23 cellular contexts compared by ENCODE assay signal in the genomic region with DNA sequence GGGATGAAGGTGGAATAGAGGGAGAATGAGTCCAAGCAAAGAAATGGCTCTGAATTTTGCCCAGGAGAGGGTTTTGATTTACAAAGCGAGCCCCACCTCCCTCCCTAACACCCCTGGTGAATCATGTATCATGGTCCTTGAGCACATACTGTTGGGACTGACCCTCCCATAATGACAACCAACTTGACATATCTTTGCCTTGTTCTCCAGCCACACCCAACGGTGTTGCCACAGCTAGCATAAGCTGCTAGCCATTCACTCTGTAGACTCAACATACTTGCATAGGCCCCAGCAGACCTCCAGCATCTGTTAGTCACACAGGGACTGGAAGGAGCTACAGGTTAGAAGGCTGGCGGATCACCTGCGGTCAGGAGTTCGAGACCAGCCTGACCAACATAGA.
DNase-seq lines count a peak whose midpoint lies in the region; ATAC-seq and TF ChIP-seq lines count a peak whose summit lies in the region.
"Had no signal": no experiment of that assay in that cellular context is flagged by ENCODE, and none has a peak within 500 bp of the region (broad histone marks: within the 10 kb centered on the region; RNA-seq: fewer than 3 reads in every experiment).

No MANE protein-coding gene starts in this region.

- TF ChIP-seq CTCF in epithelial cell of esophagus (IDR thresholded peaks at IDR 0.05; ENCODE audit: insufficient read depth, low read depth, low read length, missing control alignments) = no peak
- TF ChIP-seq CTCF in left lung (IDR thresholded peaks at IDR 0.05) = no peak
- TF ChIP-seq CTCF in endodermal cell (conservative IDR thresholded peaks at IDR 0.05) = no peak

- no peak overlapping the region for H3K9ac ChIP-seq in endodermal cell (ENCODE audit: extremely low read depth, low read length, poor library complexity, severe bottlenecking)
- H3K9ac ChIP-seq: BLaER1 had no signal

- H3K4me1 Mint-ChIP-seq in endodermal cell = peaks cover 3% of the 10 kb centered on the region
- H3K4me1 Mint-ChIP-seq: CD14-positive monocyte; CD4-positive, alpha-beta memory T cell; CD4-positive, CD25-positive, alpha-beta regulatory T cell; CD8-positive, alpha-beta memory T cell had no signal

- 88 to 100% methylated on average over 3 to 5 of the region's 5 CpGs for WGBS in endodermal cell (ENCODE audit: insufficient coverage in 1 of 2, insufficient read length in 1 of 2), 2 experiments
- WGBS in aorta, 2 donors = 96 to 97% methylated on average over 5 of the region's 5 CpGs

- H3K36me3 ChIP-seq in left lung = no peaks in the 10 kb centered on the region
- no peaks in the 10 kb centered on the region for H3K36me3 ChIP-seq in endodermal cell (ENCODE audit: control insufficient read depth, insufficient read depth, low read length)
- H3K36me3 ChIP-seq in H7 (replicated peaks; ENCODE audit: control insufficient read depth, insufficient read depth, low read length) = no peaks in the 10 kb centered on the region
- peaks cover 0 to 3% of the 10 kb centered on the region in 2 donors for H3K36me3 ChIP-seq in aorta (ENCODE audit: control insufficient read depth in 1 of 2, insufficient read depth in 2 of 2, low read length in 1 of 2)
- H3K36me3 ChIP-seq: BE2C, BLaER1 had no signal

- no peaks in the 10 kb centered on the region for H3K9me3 ChIP-seq in left lung
- no peaks in the 10 kb centered on the region for H3K9me3 ChIP-seq in endodermal cell (ENCODE audit: control insufficient read depth, low read length)
- no peaks in the 10 kb centered on the region for H3K9me3 ChIP-seq in aorta (ENCODE audit: control insufficient read depth, low read length)
- H3K9me3 ChIP-seq: BE2C, BLaER1 had no signal

- ATAC-seq in left lung (peak; percentile 68), aorta (ENCODE audit: low FRiP score) (no peak)
- ATAC-seq: GM12878 had no signal

- no peaks in the 10 kb centered on the region for H3K9me3 Mint-ChIP-seq in endodermal cell

- H3K27me3 ChIP-seq in left lung = no peaks in the 10 kb centered on the region
- no peaks in the 10 kb centered on the region for H3K27me3 ChIP-seq in endodermal cell (ENCODE audit: control insufficient read depth, insufficient read depth, low read length, poor library complexity, severe bottlenecking)
- H3K27me3 ChIP-seq in H7 (ENCODE audit: control insufficient read depth, insufficient read depth, low read length) = peaks cover 2% of the 10 kb centered on the region
- no peaks in the 10 kb centered on the region for H3K27me3 ChIP-seq in aorta (ENCODE audit: control insufficient read depth in 1 of 2, insufficient read depth in 2 of 2, low read length in 1 of 2)
- H3K27me3 ChIP-seq: BE2C, BLaER1 had no signal

- H3K27ac Mint-ChIP-seq in endodermal cell = no peak overlapping the region
- H3K27ac Mint-ChIP-seq: CD14-positive monocyte; CD4-positive, alpha-beta memory T cell; CD8-positive, alpha-beta memory T cell had no signal

- H3K4me3 ChIP-seq in epithelial cell of esophagus (ENCODE audit: low read length) = no peak overlapping the region
- no peak overlapping the region for H3K4me3 ChIP-seq in left lung
- H3K4me3 ChIP-seq in endodermal cell (ENCODE audit: low read length) = no peak overlapping the region
- H3K4me3 ChIP-seq in H7 (ENCODE audit: insufficient read depth, low read depth, low read length) = no peak overlapping the region
- no peak overlapping the region for H3K4me3 ChIP-seq in aorta (ENCODE audit: low read length in 2 of 2)
- H3K4me3 ChIP-seq: BLaER1, GM12878 had no signal

- no peaks in the 10 kb centered on the region for H3K4me1 ChIP-seq in left lung
- no peaks in the 10 kb centered on the region for H3K4me1 ChIP-seq in endodermal cell (ENCODE audit: control insufficient read depth, insufficient read depth, low read length)
- peaks cover 0 to 2% of the 10 kb centered on the region in 2 donors for H3K4me1 ChIP-seq in aorta (ENCODE audit: control insufficient read depth in 1 of 2, insufficient read depth in 2 of 2, low read length in 2 of 2)
- H3K4me1 ChIP-seq: BE2C, BLaER1 had no signal

- H3K36me3 Mint-ChIP-seq in endodermal cell (ENCODE audit: low read depth) = no peaks in the 10 kb centered on the region
- H3K36me3 Mint-ChIP-seq: CD14-positive monocyte; CD4-positive, alpha-beta memory T cell; CD4-positive, CD25-positive, alpha-beta regulatory T cell; CD8-positive, alpha-beta memory T cell had no signal

- intact Hi-C loops in left lung (cut with DNase I) (no loop called here), aorta (cut with DNase I) (no loop called here)

- no peaks in the 10 kb centered on the region for H3K27me3 Mint-ChIP-seq in endodermal cell (ENCODE audit: insufficient read depth)
- H3K27me3 Mint-ChIP-seq: CD4-positive, CD25-positive, alpha-beta regulatory T cell had no signal

- H3K27ac ChIP-seq in left lung (no peak overlapping the region), endodermal cell (ENCODE audit: low read depth, low read length) (no peak overlapping the region), aorta (ENCODE audit: low read depth in 1 of 2, low read length in 2 of 2) (no peak overlapping the region)
- H3K27ac ChIP-seq: BLaER1 had no signal

- DNase-seq in epithelial cell of esophagus (ENCODE audit: low read depth) (peak; percentile 7), left lung (no peak), endodermal cell (no peak), H7 (no peak), aorta (no peak)
- DNase-seq: 8988T; ACHN; BE2C; C1 segment of cervical spinal cord; CD4-positive, alpha-beta memory T cell; CD4-positive, CD25-positive, alpha-beta regulatory T cell; CD8-positive, alpha-beta memory T cell; COR-L47; DMS 273 treated with DMSO at 0.1 percent for 48 hours; DMS153; DMS53; DMS79; DND-41; EL; GDM1 had no signal

- no peak overlapping the region for H3K4me3 Mint-ChIP-seq in endodermal cell
- H3K4me3 Mint-ChIP-seq: CD14-positive monocyte; CD4-positive, alpha-beta memory T cell; CD4-positive, CD25-positive, alpha-beta regulatory T cell; CD8-positive, alpha-beta memory T cell had no signal
